In genomic region chr2:203327582-203327917, GRCh38 we compare ENCODE assay signal across 7 cellular contexts. TPM values are rescaled to one million over a fixed set of nuclear protein-coding genes. Genes with fewer than 3 reads are reported as not detected.
A peak's percentile ranks its signal among the peaks of the same experiment; 100 is the strongest.
DNase-seq lines count a peak whose midpoint lies in the region; ATAC-seq, FAIRE-seq and TF ChIP-seq lines count a peak whose summit lies in the region.

No MANE protein-coding gene starts in this region.

- H3K9ac ChIP-seq in Karpas-422 (ENCODE audit: low read length) = peak overlapping the region; percentile 82
- H3K9ac ChIP-seq in GM12878 (ENCODE audit: control insufficient read depth, insufficient read depth, low read length) = peak overlapping the region; percentile 87

- no peaks in the 10 kb centered on the region for H3K9me3 ChIP-seq in Karpas-422 (ENCODE audit: low read length)
- no peaks in the 10 kb centered on the region for H3K9me3 ChIP-seq in GM12878 (replicated peaks; ENCODE audit: control insufficient read depth, insufficient read depth, low read length)
- no peaks in the 10 kb centered on the region for H3K9me3 ChIP-seq in tibial nerve

- H3K9me2 ChIP-seq in Karpas-422 (replicated peaks; ENCODE audit: insufficient read depth, low read length) = no peaks in the 10 kb centered on the region

- POLR2A ChIA-PET in GM12878 (lab: Charles Lee) = interaction anchor here (1.5 to 2.0 kb wide), 2 partner anchors 11 to 88 kb away, joined by 6 to 8 read pairs; partner anchors contain the start of gene CYP20A1

- no peak for TF ChIP-seq RAD21 in GM12878 (IDR thresholded peaks at IDR 0.05; ENCODE audit: insufficient read depth, low read depth, low read length)

- TF ChIP-seq POLR2A in GM12878 (IDR thresholded peaks at IDR 0.05; ENCODE audit: low read depth, low read length) (no peak), tibial nerve (IDR thresholded peaks at IDR 0.05) (no peak)

- no peaks in the 10 kb centered on the region for H3K36me3 ChIP-seq in Karpas-422 (ENCODE audit: insufficient read depth, low read length)
- H3K36me3 ChIP-seq in GM12878 (ENCODE audit: control insufficient read depth in 2 of 2, insufficient read depth in 2 of 2, low read length in 1 of 2) = peaks cover 0 to 2% of the 10 kb centered on the region in 2 experiments; a peak in 1 of 4 replicates
- no peaks in the 10 kb centered on the region for H3K36me3 ChIP-seq in tibial nerve

- H3K27ac ChIP-seq in Karpas-422 (ENCODE audit: low read length) = peak overlapping the region; percentile 75
- 0 out of 2 replicates have a peak overlapping the region, but pooled peaks have one; percentile 24 for H3K27ac ChIP-seq in GM12878 (ENCODE audit: control insufficient read depth, insufficient read depth)
- H3K27ac ChIP-seq in layer of hippocampus (ENCODE audit: low read depth, low read length) = peak overlapping the region; percentile 81
- H3K27ac ChIP-seq in tibial nerve = peak overlapping the region; percentile 71 to 92 (median 82)

- TF ChIP-seq CTCF in GM12878 (IDR thresholded peaks at IDR 0.05 in 2 of 3, conservative IDR thresholded peaks at IDR 0.05 in 1 of 3; ENCODE audit: control insufficient read depth in 2 of 3, extremely low read depth in 1 of 3, insufficient read depth in 1 of 3, low read depth in 3 of 3, low read length in 3 of 3) (no peak), tibial nerve (IDR thresholded peaks at IDR 0.05) (no peak)

- H3K4me2 ChIP-seq in Karpas-422 (ENCODE audit: low read depth, low read length, poor library complexity, severe bottlenecking) (peak overlapping the region; percentile 75), GM12878 (ENCODE audit: control insufficient read depth, insufficient read depth) (peak overlapping the region; percentile 71)

- CTCF ChIA-PET in GM12878 (lab: Yijun Ruan, JAX) = interaction anchor here (0.7 to 0.8 kb wide), 2 partner anchors 13 to 126 kb away, joined by 3 read pairs; no protein-coding TSS in a partner anchor

- peak; percentile 84 for FAIRE-seq in GM12878 (lab: Jason Lieb, UNC)

- BruUV-seq in GM12878 (replicated peaks; lab: Mats Ljungman, UMichigan) = no TSS peak

- peak; percentile 2 for ATAC-seq in GM19035 (IDR thresholded peaks at IDR 0.05; ENCODE audit: unreplicated experiment)
- ATAC-seq in GM12878 = no peak

- WGBS in GM12878 (ENCODE audit: insufficient coverage, insufficient replicate concordance, low lambda C conversion rate, missing lambda C conversion rate) = 41% methylated on average over 7 of the region's 7 CpGs
- 6 to 7% methylated on average over 7 of the region's 7 CpGs for WGBS in tibial nerve, 2 donors

- H3K79me2 ChIP-seq in Karpas-422 (ENCODE audit: low read length) (peaks cover 42% of the 10 kb centered on the region), GM12878 (ENCODE audit: control insufficient read depth, insufficient read depth, low read length) (peaks cover 39% of the 10 kb centered on the region)

- RAD21 ChIA-PET in GM12878 (lab: Charles Lee; ENCODE audit: unreplicated experiment) = no interaction called here

- TF ChIP-seq EP300 in GM12878 (IDR thresholded peaks at IDR 0.05; ENCODE audit: borderline replicate concordance in 1 of 2, control insufficient read depth in 1 of 2, low read depth in 2 of 2, low read length in 2 of 2) (no peak), tibial nerve (IDR thresholded peaks at IDR 0.05) (no peak)

- H3K27me3 ChIP-seq in Karpas-422 (ENCODE audit: low read length) = no peaks in the 10 kb centered on the region
- H3K27me3 ChIP-seq in GM12878 (replicated peaks in 1 of 2; ENCODE audit: control insufficient read depth in 2 of 2, insufficient read depth in 2 of 2, low read length in 1 of 2) = no peaks in the 10 kb centered on the region
- H3K27me3 ChIP-seq in layer of hippocampus (ENCODE audit: control insufficient read depth, insufficient read depth, low read length) = no peaks in the 10 kb centered on the region
- no peaks in the 10 kb centered on the region for H3K27me3 ChIP-seq in tibial nerve

- DNase-seq in Karpas-422 = peak; percentile 50
- no peak for DNase-seq in GM12878 (ENCODE audit: low read depth, low spot score)
- no peak for DNase-seq in tibial nerve (ENCODE audit: low spot score in 2 of 2)
- no peak for DNase-seq in ecto neural progenitor cell (ENCODE audit: low spot score)
- DNase-seq in cerebellar cortex (ENCODE audit: low spot score) = no peak

- SMC1A ChIA-PET in GM12878 (lab: Charles Lee; ENCODE audit: uncharacterized antibody, unreplicated experiment) = interaction anchor here (1.0 to 1.7 kb wide), 2 partner anchors 11 to 13 kb away, joined by 4 to 5 read pairs; no protein-coding TSS in a partner anchor

- H3K4me1 ChIP-seq in Karpas-422 (ENCODE audit: low read length) = peaks cover 29% of the 10 kb centered on the region
- H3K4me1 ChIP-seq in GM12878 (ENCODE audit: control insufficient read depth, insufficient read depth, low read length) = no peaks in the 10 kb centered on the region
- peaks cover 0 to 29% (median 16%) of the 10 kb centered on the region in 4 donors for H3K4me1 ChIP-seq in tibial nerve

- in situ Hi-C loops in GM12878 (cut with MboI) = no loop called here

- H3K4me3 ChIP-seq in Karpas-422 (ENCODE audit: low read length) (peak overlapping the region; percentile 79), GM12878 (peak overlapping the region; percentile 81), tibial nerve (peak overlapping the region; percentile 93 to 98 (median 96))

- H4K20me1 ChIP-seq in Karpas-422 (ENCODE audit: insufficient read depth, low read depth, low read length) (no peaks in the 10 kb centered on the region), GM12878 (ENCODE audit: control insufficient read depth, insufficient read depth) (no peaks in the 10 kb centered on the region)

- H2AFZ ChIP-seq in Karpas-422 (ENCODE audit: low read length) (peak overlapping the region; percentile 79), GM12878 (ENCODE audit: control insufficient read depth, low read depth, low read length) (peak overlapping the region; percentile 79)

- intact Hi-C loops in GM12878 (cut with micrococcal nuclease; ENCODE audit: unreplicated experiment) = loop anchor here (1.0 kb wide), 1 partner anchor 11 kb away; no protein-coding TSS in a partner anchor

TF ChIP-seq in GM12878, 131 proteins besides CTCF, POLR2A, EP300 and RAD21:
- no peak for TF ChIP-seq SMAD5 (IDR thresholded peaks at IDR 0.05; ENCODE audit: low read depth)
- no peak for TF ChIP-seq SKIL (IDR thresholded peaks at IDR 0.05; ENCODE audit: low read depth, poor library complexity, severe bottlenecking)
- TF ChIP-seq CREB1 (IDR thresholded peaks at IDR 0.05; ENCODE audit: low read depth) = 0 out of 2 replicates have a peak, but pooled peaks have one; percentile 6
- no peak for TF ChIP-seq MEF2A (IDR thresholded peaks at IDR 0.05; ENCODE audit: insufficient read depth, low read depth, low read length)
- no peak for TF ChIP-seq SMAD1 (IDR thresholded peaks at IDR 0.05; ENCODE audit: low read depth, partially characterized antibody)
- TF ChIP-seq YY1 (IDR thresholded peaks at IDR 0.05; ENCODE audit: low read depth, low read length) = no peak
- 0 out of 2 replicates have a peak, but pooled peaks have one; percentile 15 for TF ChIP-seq MXI1 (IDR thresholded peaks at IDR 0.05; ENCODE audit: low read depth, low read length)
- TF ChIP-seq HDGF (IDR thresholded peaks at IDR 0.05) = 0 out of 2 replicates have a peak, but pooled peaks have one; percentile 40
- TF ChIP-seq HCFC1 (IDR thresholded peaks at IDR 0.05; ENCODE audit: low read length) = no peak

RNA-seq across cellular contexts. Expression of gene ABI2, which starts 0.6 kb away (rescaled TPM):
- 91.9 and 142 TPM in 2 replicates for total RNA-seq in Karpas-422 (2014; rRNA removed; shearing (Covaris generic); ENCODE audit: low replicate concordance)
- 67.2 and 77.6 TPM in 2 replicates for total RNA-seq in GM12878 (2013; cell fraction: nucleolus; rRNA removed)
- 15.2 and 21.1 TPM in 2 replicates for total RNA-seq in GM12878 (2014; rRNA removed)
- 27.5 and 28.3 TPM in 2 replicates for total RNA-seq in GM12878 (2014; rRNA removed; fragmentation: Illumina TruSeq; extraction: Trizol)
- total RNA-seq in GM12878 (2021) = 43.3 and 44.8 TPM in 2 replicates
- polyA plus RNA-seq in GM12878 (2011; ENCODE audit: low read depth) = 18.7 TPM
- polyA plus RNA-seq in GM12878 (2011; rRNA removed) = 29.4 and 38.3 TPM in 2 replicates
- polyA plus RNA-seq in GM12878 (2011; cell fraction: cytosol; rRNA removed) = 42.0 and 48.6 TPM in 2 replicates
- 59.4 and 64.5 TPM in 2 replicates for polyA plus RNA-seq in GM12878 (2011; cell fraction: nucleus; rRNA removed)
- polyA plus RNA-seq in GM12878 (2012) = 37.7 and 39.8 TPM in 2 replicates
- polyA plus RNA-seq in GM12878 (2014; fragmentation: Illumina TruSeq; extraction: Trizol) = 44.5 and 48.8 TPM in 2 replicates
- polyA plus RNA-seq in GM12878 (2014; fragmentation: Nextera tagmentation; extraction: Ambion mirVana) = 10 to 100 TPM in 1 of 2 experiments, 1 to 10 TPM in 1; 8.9 to 14.2 TPM
- polyA plus RNA-seq in GM12878 (2014; rRNA removed) = 28.2 and 31.2 TPM in 2 replicates
- 10 to 100 TPM; 42.3 TPM for polyA plus RNA-seq in GM12878 (2016; fragmentation: Nextera tagmentation; extraction: Ambion mirVana)
- polyA minus RNA-seq in GM12878 (2011; rRNA and poly(A)+ RNA removed) = 21.2 and 33.4 TPM in 2 replicates
- polyA minus RNA-seq in GM12878 (2011; cell fraction: cytosol; rRNA and poly(A)+ RNA removed) = 11.0 and 18.4 TPM in 2 replicates
- polyA minus RNA-seq in GM12878 (2011; cell fraction: nucleus; rRNA and poly(A)+ RNA removed) = 19.3 and 28.7 TPM in 2 replicates
- total RNA-seq in tibial nerve = 10 to 100 TPM; 33.3 to 60.7 (median 42.7) TPM

Comparison
In these comparisons a context has a peak if more than half of its experiments do, and no peak if none do; other contexts are left out.
1. H3K27ac ChIP-seq: peak in every context shown above with its lines; median percentile 82 in tibial nerve; 81 in layer of hippocampus; 75 in Karpas-422; 24 in GM12878.